ENCODE assay signal across 10 cellular contexts in genomic region chr11:34274712-34275398, GRCh38.
DNase-seq lines count a peak whose midpoint lies in the region; ATAC-seq and TF ChIP-seq lines count a peak whose summit lies in the region.
"Had no signal": no experiment of that assay in that cellular context is flagged by ENCODE, and none has a peak within 500 bp of the region (broad histone marks: within the 10 kb centered on the region; RNA-seq: fewer than 3 reads in every experiment).

No MANE protein-coding gene starts in this region.

- H3K4me2 ChIP-seq in mammary epithelial cell (ENCODE audit: insufficient read depth, low read depth, low read length) = peak overlapping the region; percentile 49

- H3K9ac ChIP-seq in mammary epithelial cell (ENCODE audit: insufficient read depth, low read length) = no peak overlapping the region
- no peak overlapping the region for H3K9ac ChIP-seq in endodermal cell (ENCODE audit: extremely low read depth, low read length, poor library complexity, severe bottlenecking)
- H3K9ac ChIP-seq: parathyroid adenoma had no signal

- H3K36me3 Mint-ChIP-seq in endodermal cell (ENCODE audit: low read depth) = no peaks in the 10 kb centered on the region

- H3K79me2 ChIP-seq in mammary epithelial cell (ENCODE audit: insufficient read depth, low read length) = peaks cover 7% of the 10 kb centered on the region
- H3K79me2 ChIP-seq: parathyroid adenoma had no signal

- TF ChIP-seq CTCF in mammary epithelial cell (conservative IDR thresholded peaks at IDR 0.05 in 1 of 2, IDR thresholded peaks at IDR 0.05 in 1 of 2; ENCODE audit: extremely low read depth in 1 of 2, insufficient read depth in 1 of 2, low read depth in 1 of 2, low read length in 2 of 2) = no peak
- no peak for TF ChIP-seq CTCF in thyroid gland (IDR thresholded peaks at IDR 0.05)
- no peak for TF ChIP-seq CTCF in endodermal cell (conservative IDR thresholded peaks at IDR 0.05)

- H4K20me1 ChIP-seq in mammary epithelial cell (ENCODE audit: insufficient read depth, low read length) = no peaks in the 10 kb centered on the region

- CTCF ChIA-PET in mammary epithelial cell (lab: Charles Lee; ENCODE audit: low non-redundant PET) = interaction anchor here (0.7 kb wide), 1 partner anchor 33 kb away, joined by 6 read pairs; no protein-coding TSS in a partner anchor

- H3K4me3 ChIP-seq in mammary epithelial cell (replicated peaks in 1 of 3; ENCODE audit: insufficient read depth in 1 of 3, low read depth in 2 of 3, low read length in 3 of 3) (no peak overlapping the region), thyroid gland (replicated peaks in 1 of 3) (no peak overlapping the region), endodermal cell (ENCODE audit: low read length) (no peak overlapping the region)

- peak; percentile 75 for ATAC-seq in left colon

- peaks cover 3% of the 10 kb centered on the region for H3K27me3 Mint-ChIP-seq in endodermal cell (ENCODE audit: insufficient read depth)
- H3K27me3 Mint-ChIP-seq: activated CD8-positive, alpha-beta T cell treated with anti-CD3 and anti-CD28 coated beads for 36 hours had no signal

- BruUV-seq in mammary epithelial cell (replicated peaks; lab: Mats Ljungman, UMichigan) = no TSS peak

- peaks cover 18% of the 10 kb centered on the region for H3K4me1 ChIP-seq in mammary epithelial cell (ENCODE audit: insufficient read depth, low read length)
- H3K4me1 ChIP-seq in thyroid gland = peaks cover 5 to 11% of the 10 kb centered on the region in 2 donors
- H3K4me1 ChIP-seq in endodermal cell (ENCODE audit: control insufficient read depth, insufficient read depth, low read length) = peaks cover 3% of the 10 kb centered on the region

- H3K27ac Mint-ChIP-seq in endodermal cell = no peak overlapping the region
- H3K27ac Mint-ChIP-seq: activated CD8-positive, alpha-beta T cell treated with anti-CD3 and anti-CD28 coated beads for 36 hours had no signal

- 0% methylated on average over 10 of the region's 11 CpGs for WGBS in mammary epithelial cell (ENCODE audit: low coverage, missing lambda C conversion rate)
- 23 to 45% methylated on average over 10 to 11 of the region's 11 CpGs for WGBS in thyroid gland, 2 donors
- 93 to 94% methylated on average over 9 to 11 of the region's 11 CpGs for whole genome bisulfite sequencing in endodermal cell (ENCODE audit: insufficient coverage in 1 of 2, insufficient read length in 1 of 2), 2 experiments

- intact Hi-C loops in mammary epithelial cell (cut with micrococcal nuclease) (loop anchor here (1.0 to 2.0 kb wide), 4 partner anchors 24 to 101 kb away; no protein-coding TSS in a partner anchor), left colon (cut with DNase I, micrococcal nuclease) (no loop called here), thyroid gland (cut with DNase I) (no loop called here)

- peaks cover 9% of the 10 kb centered on the region for H3K4me1 Mint-ChIP-seq in endodermal cell

- no peaks in the 10 kb centered on the region for H3K9me3 Mint-ChIP-seq in endodermal cell
- H3K9me3 Mint-ChIP-seq: activated CD8-positive, alpha-beta T cell treated with anti-CD3 and anti-CD28 coated beads for 36 hours had no signal

- in situ Hi-C loops in mammary epithelial cell (cut with MboI; ENCODE audit: low sequenced_read_pairs in 2 of 2) = no loop called here

- H3K9me3 ChIP-seq in mammary epithelial cell (replicated peaks; ENCODE audit: insufficient read depth, low read length) (no peaks in the 10 kb centered on the region), thyroid gland (no peaks in the 10 kb centered on the region), endodermal cell (ENCODE audit: control insufficient read depth, low read length) (no peaks in the 10 kb centered on the region)

- H2AFZ ChIP-seq in mammary epithelial cell (ENCODE audit: low read depth, low read length) = peak overlapping the region; percentile 57
- H2AFZ ChIP-seq: parathyroid adenoma had no signal

- H3K36me3 ChIP-seq in mammary epithelial cell (ENCODE audit: insufficient read depth, low read length) = no peaks in the 10 kb centered on the region
- no peaks in the 10 kb centered on the region for H3K36me3 ChIP-seq in thyroid gland
- H3K36me3 ChIP-seq in endodermal cell (ENCODE audit: control insufficient read depth, insufficient read depth, low read length) = no peaks in the 10 kb centered on the region

- no peak overlapping the region for H3K4me3 Mint-ChIP-seq in endodermal cell
- H3K4me3 Mint-ChIP-seq: activated CD8-positive, alpha-beta T cell treated with anti-CD3 and anti-CD28 coated beads for 36 hours had no signal

- H3K27me3 ChIP-seq in mammary epithelial cell (ENCODE audit: insufficient read depth, low read length) (no peaks in the 10 kb centered on the region), thyroid gland (no peaks in the 10 kb centered on the region), endodermal cell (ENCODE audit: control insufficient read depth, insufficient read depth, low read length, poor library complexity, severe bottlenecking) (no peaks in the 10 kb centered on the region)

- H3K27ac ChIP-seq in mammary epithelial cell (ENCODE audit: insufficient read depth, low read depth, low read length) (peak overlapping the region; percentile 45), thyroid gland (peak overlapping the region; percentile 15 to 50 (median 49)), endodermal cell (ENCODE audit: low read depth, low read length) (no peak overlapping the region)
- H3K27ac ChIP-seq: parathyroid adenoma had no signal

- DNase-seq in HT1080 (ENCODE audit: low read depth) (peak; percentile 98), mammary epithelial cell (peak; percentile 99), left colon (peak; percentile 53 to 76), thyroid gland (peak; percentile 91 to 93), NCI-H2171 (lab: John Stamatoyannopoulos, UW) (no peak), RKO (ENCODE audit: low spot score) (no peak), endodermal cell (no peak)
- no peak for DNase-seq in activated CD8-positive, alpha-beta memory T cell treated with anti-CD3 and anti-CD28 coated beads, Interleukin-2, amount 50 U/mL, for 48 hours
- DNase-seq: activated CD8-positive, alpha-beta T cell treated with anti-CD3 and anti-CD28 coated beads for 36 hours had no signal

- TF ChIP-seq POLR2A in thyroid gland (IDR thresholded peaks at IDR 0.05) = no peak

- dilution Hi-C loops in mammary epithelial cell (cut with HindIII; ENCODE audit: low sequenced_read_pairs) = no loop called here

Comparison
In these comparisons a context has a peak if more than half of its experiments do, and no peak if none do; other contexts are left out.
1. DNase-seq: peak in HT1080 (single experiment), mammary epithelial cell (single experiment), left colon (2 of 2) and thyroid gland (2 of 2); none in NCI-H2171 (single experiment), RKO (single experiment), activated CD8-positive, alpha-beta memory T cell treated with anti-CD3 and anti-CD28 coated beads, Interleukin-2, amount 50 U/mL, for 48 hours (single experiment) and endodermal cell (single experiment).